8 cellular contexts compared by ENCODE assay signal in genomic region chrX:45850197-45850774, GRCh38.
DNase-seq lines count a peak whose midpoint lies in the region; ATAC-seq and TF ChIP-seq lines count a peak whose summit lies in the region.

No MANE protein-coding gene starts in this region.

- H3K27me3 ChIP-seq in heart left ventricle (peaks cover 0 to 61% (median 0%) of the 10 kb centered on the region in 9 donors), trophoblast cell (ENCODE audit: insufficient read depth, low read length) (no peaks in the 10 kb centered on the region)

- no peak for TF ChIP-seq POLR2A in heart left ventricle (IDR thresholded peaks at IDR 0.05)

- H3K9me3 ChIP-seq in heart left ventricle: no peaks in the 10 kb centered on the region
- H3K9me3 ChIP-seq in trophoblast cell (ENCODE audit: insufficient read depth, low read depth, low read length): no peaks in the 10 kb centered on the region

- H3K79me1 ChIP-seq in trophoblast cell (ENCODE audit: low read length): peaks cover 19% of the 10 kb centered on the region

- H3K79me2 ChIP-seq in trophoblast cell (ENCODE audit: control insufficient read depth, insufficient read depth, low read length, poor library complexity): peaks cover 16% of the 10 kb centered on the region

- H3K4me1 ChIP-seq in heart left ventricle: peaks cover 0 to 6% (median 0%) of the 10 kb centered on the region in 12 donors
- peaks cover 0 to 2% of the 10 kb centered on the region in 2 experiments for H3K4me1 ChIP-seq in trophoblast cell (ENCODE audit: control insufficient read depth in 1 of 2, insufficient read depth in 2 of 2, low read length in 2 of 2)

- peak overlapping the region; percentile 86 for H3K18ac ChIP-seq in trophoblast cell (ENCODE audit: low read length)

- no peak overlapping the region for H2BK12ac ChIP-seq in trophoblast cell (ENCODE audit: low read length)

- peak overlapping the region; percentile 64 for H3K4me2 ChIP-seq in trophoblast cell (ENCODE audit: low read length)

- H4K12ac ChIP-seq in trophoblast cell (ENCODE audit: low read depth, low read length): peak overlapping the region; percentile 44

- 1 to 48% (median 18%) methylated on average over 27 to 28 of the region's 28 CpGs for WGBS in heart left ventricle, 4 donors
- WGBS in trophoblast cell (ENCODE audit: extremely low coverage, insufficient coverage, insufficient read length): no CpG with 5 or more reads among the region's 28 CpGs

- H2BK120ac ChIP-seq in trophoblast cell (ENCODE audit: insufficient read depth, low read length, poor library complexity): peak overlapping the region; percentile 10

- H3K23ac ChIP-seq in trophoblast cell (ENCODE audit: low read length): no peak overlapping the region

- DNase-seq in heart left ventricle: no peak
- no peak for DNase-seq in Right ventricle myocardium inferior (ENCODE audit: missing footprints)
- DNase-seq in activated CD8-positive, alpha-beta memory T cell treated with anti-CD3 and anti-CD28 coated beads for 24 hours: peak; percentile 70
- no peak for DNase-seq in fibroblast of pulmonary artery (ENCODE audit: low read depth)
- DNase-seq in trophoblast cell: peak in 1 of 2 donors; percentile 3
- DNase-seq in mesenteric fat pad (ENCODE audit: low spot score): no peak
- no peak for DNase-seq in T1000 (lab: John Stamatoyannopoulos, UW)

- no peak overlapping the region for H2AK5ac ChIP-seq in trophoblast cell (ENCODE audit: low read length)

- peak overlapping the region; percentile 85 for H3K9ac ChIP-seq in trophoblast cell (ENCODE audit: low read length)

- no peak for TF ChIP-seq CTCF in heart left ventricle (IDR thresholded peaks at IDR 0.05)
- TF ChIP-seq CTCF in fibroblast of pulmonary artery (IDR thresholded peaks at IDR 0.05; ENCODE audit: low read length, missing control alignments): no peak

- H3K14ac ChIP-seq in trophoblast cell (ENCODE audit: low read length): peak overlapping the region; percentile 55

- peak overlapping the region; percentile 35 for H3K4ac ChIP-seq in trophoblast cell (ENCODE audit: low read depth, low read length)

- peak overlapping the region in 11 of 12 donors; percentile 31 to 60 (median 49) for H3K4me3 ChIP-seq in heart left ventricle
- H3K4me3 ChIP-seq in fibroblast of pulmonary artery (replicated peaks; ENCODE audit: low read depth, low read length): peak overlapping the region; percentile 68
- peak overlapping the region; percentile 79 for H3K4me3 ChIP-seq in trophoblast cell (ENCODE audit: low read depth, low read length)

- ATAC-seq in heart left ventricle (no peak), Right ventricle myocardium inferior (no peak), GM21515 (IDR thresholded peaks at IDR 0.05; ENCODE audit: unreplicated experiment) (no peak)

- no peak overlapping the region for H3K27ac ChIP-seq in heart left ventricle
- peak overlapping the region; percentile 80 for H3K27ac ChIP-seq in trophoblast cell (ENCODE audit: low read depth, low read length)

- intact Hi-C loops in heart left ventricle (cut with DNase I) (loop anchor here in 1 of 10 donors (5.0 kb wide), 1 partner anchor 333 kb away; no protein-coding TSS in a partner anchor), Right ventricle myocardium inferior (cut with DNase I) (no loop called here)

- H3K36me3 ChIP-seq in heart left ventricle (no peaks in the 10 kb centered on the region), trophoblast cell (ENCODE audit: control insufficient read depth in 1 of 2, insufficient read depth in 2 of 2, low read length in 2 of 2) (peaks cover 10% of the 10 kb centered on the region in 2 experiments)

- peak overlapping the region; percentile 71 for H2AFZ ChIP-seq in trophoblast cell (ENCODE audit: insufficient read depth, low read length, poor library complexity)

- peak overlapping the region; percentile 53 for H4K8ac ChIP-seq in trophoblast cell (ENCODE audit: low read depth, low read length)

- H2BK5ac ChIP-seq in trophoblast cell (ENCODE audit: low read depth, low read length, poor library complexity): peak overlapping the region; percentile 87

- peak overlapping the region; percentile 61 for H4K91ac ChIP-seq in trophoblast cell (ENCODE audit: low read depth, low read length)
